Comparison of ENCODE assay signal across 8 cellular contexts in the genomic region with DNA sequence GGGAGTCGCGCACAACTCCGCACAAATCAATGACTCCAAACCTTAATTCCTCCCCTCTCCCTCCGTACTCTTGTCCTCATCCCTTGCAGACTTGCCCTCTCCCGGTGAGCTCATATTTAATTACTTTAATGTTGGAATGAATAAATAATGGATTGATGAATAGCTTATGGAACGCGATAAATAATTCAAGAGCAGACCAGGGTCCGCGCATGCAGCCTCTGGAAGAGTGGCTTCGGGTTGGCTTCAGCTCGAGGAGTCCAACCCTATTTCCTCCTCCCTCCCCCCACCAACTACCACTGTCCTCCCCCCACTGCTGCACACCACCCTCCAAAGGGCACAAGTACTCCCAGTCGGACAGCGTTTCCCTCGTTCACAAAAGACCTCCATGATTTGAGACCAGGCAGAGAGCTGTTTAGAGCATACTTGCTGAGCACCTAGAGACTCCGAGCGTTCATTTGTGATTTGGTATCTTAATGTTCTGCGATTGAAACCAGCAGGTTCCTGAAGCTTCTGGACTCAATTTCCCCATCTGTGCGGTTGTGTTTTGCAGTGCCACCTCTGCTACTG. TPM values are rescaled to one million over a fixed set of nuclear protein-coding genes. Genes with fewer than 3 reads are reported as not detected.
A peak's percentile ranks its signal among the peaks of the same experiment; 100 is the strongest.
DNase-seq lines count a peak whose midpoint lies in the region; TF ChIP-seq lines count a peak whose summit lies in the region.

No MANE protein-coding gene starts in this region.

- 0 to 6% methylated on average over 1 to 18 of the region's 18 CpGs for WGBS in transverse colon (ENCODE audit: low coverage in 1 of 2), 2 donors

- peaks cover 66% of the 10 kb centered on the region for H3K27me3 Mint-ChIP-seq in activated naive CD8-positive, alpha-beta T cell
- peaks cover 97% of the 10 kb centered on the region for H3K27me3 Mint-ChIP-seq in activated naive CD8-positive, alpha-beta T cell treated with anti-CD3 and anti-CD28 coated beads for 36 hours

- H3K4me1 Mint-ChIP-seq in activated naive CD8-positive, alpha-beta T cell (ENCODE audit: low read depth) = peaks cover 67% of the 10 kb centered on the region
- H3K4me1 Mint-ChIP-seq in activated naive CD8-positive, alpha-beta T cell treated with anti-CD3 and anti-CD28 coated beads for 36 hours = peaks cover 55% of the 10 kb centered on the region

- no peaks in the 10 kb centered on the region for H3K36me3 Mint-ChIP-seq in activated naive CD8-positive, alpha-beta T cell
- no peaks in the 10 kb centered on the region for H3K36me3 Mint-ChIP-seq in activated naive CD8-positive, alpha-beta T cell treated with anti-CD3 and anti-CD28 coated beads for 36 hours

- H3K27ac ChIP-seq in stomach smooth muscle (ENCODE audit: low read length) (no peak overlapping the region), transverse colon (no peak overlapping the region)

- no peak for TF ChIP-seq EP300 in transverse colon (IDR thresholded peaks at IDR 0.05; ENCODE audit: low read depth)

- H3K4me1 ChIP-seq in stomach smooth muscle (ENCODE audit: control insufficient read depth, insufficient read depth, low read length) (peaks cover 41% of the 10 kb centered on the region), transverse colon (peaks cover 19 to 45% (median 28%) of the 10 kb centered on the region in 4 donors)

- peak overlapping the region; percentile 55 for H3K4me3 ChIP-seq in fibroblast of villous mesenchyme (ENCODE audit: low read depth, low read length)
- peak overlapping the region; percentile 62 to 75 for H3K4me3 ChIP-seq in stomach smooth muscle (ENCODE audit: low read length in 2 of 2)
- H3K4me3 ChIP-seq in transverse colon = peak overlapping the region in 2 of 4 donors; percentile 40 to 52

- no peaks in the 10 kb centered on the region for H3K9me3 Mint-ChIP-seq in activated naive CD8-positive, alpha-beta T cell (ENCODE audit: low read depth)
- no peaks in the 10 kb centered on the region for H3K9me3 Mint-ChIP-seq in activated naive CD8-positive, alpha-beta T cell treated with anti-CD3 and anti-CD28 coated beads for 36 hours

- H3K36me3 ChIP-seq in stomach smooth muscle (ENCODE audit: control insufficient read depth in 2 of 2, insufficient read depth in 2 of 2, low read length in 2 of 2) (no peaks in the 10 kb centered on the region), transverse colon (no peaks in the 10 kb centered on the region)

- in situ Hi-C loops in transverse colon (cut with MboI; ENCODE audit: low pct_ligation_motif_present in 1 of 4, low pct_unique_long_range_greater_than_20kb in 1 of 4, low sequenced_read_pairs in 3 of 4) = no loop called here

- no peak for TF ChIP-seq CTCF in fibroblast of villous mesenchyme (IDR thresholded peaks at IDR 0.05; ENCODE audit: insufficient read depth, low read depth, low read length)
- TF ChIP-seq CTCF in transverse colon (IDR thresholded peaks at IDR 0.05) = no peak

- H3K9ac ChIP-seq in stomach smooth muscle (ENCODE audit: low read length in 2 of 2) = no peak overlapping the region

- DNase-seq in activated naive CD8-positive, alpha-beta T cell treated with anti-CD3 and anti-CD28 coated beads for 36 hours = no peak
- peak; percentile 73 to 84 for DNase-seq in SHP77 (lab: John Stamatoyannopoulos, UW)
- DNase-seq in fibroblast of villous mesenchyme (ENCODE audit: low read depth) = no peak
- no peak for DNase-seq in transverse colon
- no peak for DNase-seq in iPS-NIHi7 (ENCODE audit: extremely low spot score)
- DNase-seq in GF-D8 (lab: John Stamatoyannopoulos, UW) = no peak

- no peak for TF ChIP-seq POLR2A in transverse colon (IDR thresholded peaks at IDR 0.05)

- no peak overlapping the region for H3K27ac Mint-ChIP-seq in activated naive CD8-positive, alpha-beta T cell
- H3K27ac Mint-ChIP-seq in activated naive CD8-positive, alpha-beta T cell treated with anti-CD3 and anti-CD28 coated beads for 36 hours = no peak overlapping the region

- peak overlapping the region; percentile 69 for H3K4me3 Mint-ChIP-seq in activated naive CD8-positive, alpha-beta T cell
- H3K4me3 Mint-ChIP-seq in activated naive CD8-positive, alpha-beta T cell treated with anti-CD3 and anti-CD28 coated beads for 36 hours = no peak overlapping the region

- H3K9me3 ChIP-seq in stomach smooth muscle (ENCODE audit: control insufficient read depth in 2 of 2, low read length in 2 of 2) (peaks cover 0 to 3% of the 10 kb centered on the region in 2 donors), transverse colon (no peaks in the 10 kb centered on the region)

- intact Hi-C loops in transverse colon (cut with DNase I; ENCODE audit: low total_unique reads) = no loop called here

- H3K27me3 ChIP-seq in stomach smooth muscle (ENCODE audit: control insufficient read depth in 1 of 2, insufficient read depth in 2 of 2, low read length in 2 of 2) (peaks cover 87 to 96% of the 10 kb centered on the region in 2 donors), transverse colon (peaks cover 100% of the 10 kb centered on the region)

RNA-seq across cellular contexts. Expression of a gene that starts 0.6 kb away (rescaled TPM):
- total RNA-seq in activated naive CD8-positive, alpha-beta T cell treated with anti-CD3 and anti-CD28 coated beads for 36 hours = not detected
- total RNA-seq in fibroblast of villous mesenchyme = under 0.01 and 0.64 TPM in 2 replicates
- under 1 TPM in 1 of 4 donors, not detected in 3; 0.14 TPM for total RNA-seq in transverse colon

Comparison
In these comparisons a context has a peak if more than half of its experiments do, and no peak if none do; other contexts are left out.
1. DNase-seq: peak in SHP77 (2 of 2); none in activated naive CD8-positive, alpha-beta T cell treated with anti-CD3 and anti-CD28 coated beads for 36 hours (single experiment), fibroblast of villous mesenchyme (single experiment), transverse colon (single experiment), iPS-NIHi7 (single experiment) and GF-D8 (single experiment).